8 cellular contexts compared by ENCODE assay signal in genomic region chr16:53518550-53519416, GRCh38. TPM values are rescaled to one million over a fixed set of nuclear protein-coding genes. Genes with fewer than 3 reads are reported as not detected.
A peak's percentile ranks its signal among the peaks of the same experiment; 100 is the strongest.
DNase-seq lines count a peak whose midpoint lies in the region; ATAC-seq and TF ChIP-seq lines count a peak whose summit lies in the region.

No MANE protein-coding gene starts in this region.

- peaks cover 39 to 50% of the 10 kb centered on the region in 2 donors for H3K4me1 Mint-ChIP-seq in stimulated activated naive B cell treated with anti-CD40 and anti-IgM and Interleukin-4, amounts not matched to agents 10 μg/mL and 1 μg/mL and 100 μg/mL, for 72 hours

- no peak for TF ChIP-seq POLR2A in Peyer's patch (IDR thresholded peaks at IDR 0.05)
- no peak for TF ChIP-seq POLR2A in lower leg skin (IDR thresholded peaks at IDR 0.05)

- H3K9me3 ChIP-seq in Peyer's patch = no peaks in the 10 kb centered on the region

- 64 to 67% methylated on average over 19 of the region's 19 CpGs for WGBS in lower leg skin, 2 donors

- H3K4me1 ChIP-seq in Peyer's patch = peaks cover 0 to 12% (median 2%) of the 10 kb centered on the region in 4 donors

- ATAC-seq in GM18502 (IDR thresholded peaks at IDR 0.05; ENCODE audit: poor library complexity, unreplicated experiment) (peak; percentile 99), HG02678 (IDR thresholded peaks at IDR 0.05; ENCODE audit: unreplicated experiment) (peak; percentile 99)
- ATAC-seq in stimulated activated naive B cell treated with anti-CD40 and anti-IgM and Interleukin-4, amounts not matched to agents 10 μg/mL and 1 μg/mL and 100 μg/mL, for 72 hours (replicated peaks) = peak; percentile 93 to 96

- H3K4me3 Mint-ChIP-seq in stimulated activated naive B cell treated with anti-CD40 and anti-IgM and Interleukin-4, amounts not matched to agents 10 μg/mL and 1 μg/mL and 100 μg/mL, for 72 hours = peak overlapping the region; percentile 62 to 76

- H3K36me3 ChIP-seq in Peyer's patch = no peaks in the 10 kb centered on the region

- intact Hi-C loops in lower leg skin (cut with DNase I; ENCODE audit: low total_unique reads) = no loop called here
- intact Hi-C loops in posterior vena cava (cut with DNase I) = no loop called here

- no peaks in the 10 kb centered on the region for H3K27me3 Mint-ChIP-seq in stimulated activated naive B cell treated with anti-CD40 and anti-IgM and Interleukin-4, amounts not matched to agents 10 μg/mL and 1 μg/mL and 100 μg/mL, for 72 hours

- peak overlapping the region in 3 of 4 donors; percentile 9 to 14 (median 13) for H3K4me3 ChIP-seq in Peyer's patch
- H3K4me3 ChIP-seq in lower leg skin (ENCODE audit: low read depth, poor library complexity, severe bottlenecking) = no peak overlapping the region

- H3K36me3 Mint-ChIP-seq in stimulated activated naive B cell treated with anti-CD40 and anti-IgM and Interleukin-4, amounts not matched to agents 10 μg/mL and 1 μg/mL and 100 μg/mL, for 72 hours = peaks cover 4 to 11% of the 10 kb centered on the region in 2 donors

- no peaks in the 10 kb centered on the region for H3K27me3 ChIP-seq in Peyer's patch

- H3K27ac ChIP-seq in Peyer's patch = peak overlapping the region in 3 of 4 donors; percentile 57 to 65 (median 59)

- H3K9me3 Mint-ChIP-seq in stimulated activated naive B cell treated with anti-CD40 and anti-IgM and Interleukin-4, amounts not matched to agents 10 μg/mL and 1 μg/mL and 100 μg/mL, for 72 hours = peaks cover 6 to 7% of the 10 kb centered on the region in 2 donors

- H3K27ac Mint-ChIP-seq in stimulated activated naive B cell treated with anti-CD40 and anti-IgM and Interleukin-4, amounts not matched to agents 10 μg/mL and 1 μg/mL and 100 μg/mL, for 72 hours = peak overlapping the region; percentile 88

- DNase-seq in Peyer's patch (peak in 2 of 3 donors; percentile 90 to 93), lower leg skin (ENCODE audit: low spot score in 2 of 2) (peak; percentile 51 to 88), DMS153 treated with DMSO at 0.1 percent for 48 hours (lab: John Stamatoyannopoulos, UW; ENCODE audit: unreplicated experiment) (no peak), posterior vena cava (ENCODE audit: low spot score) (no peak)
- DNase-seq in activated naive CD4-positive, alpha-beta T cell treated with Interleukin-2 at 50 U/mL for 16 hours = peak; percentile 73
- DNase-seq in stimulated activated naive B cell treated with anti-CD40 and anti-IgM and Interleukin-4, amounts not matched to agents 10 μg/mL and 1 μg/mL and 100 μg/mL, for 72 hours = peak; percentile 69

- TF ChIP-seq CTCF in Peyer's patch (IDR thresholded peaks at IDR 0.05) (no peak), lower leg skin (IDR thresholded peaks at IDR 0.05) (no peak)

RNA-seq across cellular contexts. Expression of gene AKTIP, which starts 15.8 kb away (rescaled TPM):
- 10 to 100 TPM; 34.6 to 83.5 (median 43.6) TPM for total RNA-seq in Peyer's patch
- total RNA-seq in lower leg skin = 10 to 100 TPM; 30.9 to 90.9 (median 59.9) TPM
- total RNA-seq in posterior vena cava = 10 to 100 TPM; 49.4 to 54.7 TPM

Comparison
In these comparisons a context has a peak if more than half of its experiments do, and no peak if none do; other contexts are left out.
1. DNase-seq: peak in Peyer's patch (2 of 3), activated naive CD4-positive, alpha-beta T cell treated with Interleukin-2 at 50 U/mL for 16 hours (single experiment), lower leg skin (2 of 2) and stimulated activated naive B cell treated with anti-CD40 and anti-IgM and Interleukin-4, amounts not matched to agents 10 μg/mL and 1 μg/mL and 100 μg/mL, for 72 hours (single experiment); none in DMS153 treated with DMSO at 0.1 percent for 48 hours (single experiment) and posterior vena cava (single experiment).
2. Peak in every context shown above with its lines, with median percentiles within 50 percentile points of each other: ATAC-seq.